1 cellular context compared by ENCODE assay signal in genomic region chr2:241844066-241844728, GRCh38.
TF ChIP-seq lines count a peak whose summit lies in the region.

No MANE protein-coding gene starts in this region.

TF ChIP-seq in K562, 482 proteins besides CTCF, POLR2A, EP300 and RAD21 (continued from another document and continues in another):
- TF ChIP-seq MEIS2 (IDR thresholded peaks at IDR 0.05; ENCODE audit: partially characterized antibody) (peak; percentile 17), ATF7 (IDR thresholded peaks at IDR 0.05) (peak; percentile 46; the same call in 1 of the 2 replicates), HLTF (IDR thresholded peaks at IDR 0.05) (no peak), GATAD2B (IDR thresholded peaks at IDR 0.05; ENCODE audit: borderline replicate concordance) (peak; percentile 91), E2F6 (IDR thresholded peaks at IDR 0.05; ENCODE audit: borderline replicate concordance in 1 of 2, extremely low read depth in 1 of 2, insufficient read depth in 1 of 2, insufficient read length in 1 of 2, low read depth in 1 of 2, low read length in 1 of 2, poor library complexity in 1 of 2, severe bottlenecking in 1 of 2) (peak; percentile 73 to 92), VEZF1 (CRISPR knock-in tag; IDR thresholded peaks at IDR 0.05) (peak; percentile 76), PCBP1 (IDR thresholded peaks at IDR 0.05; ENCODE audit: low read depth, low read length, poor library complexity, severe bottlenecking) (peak; percentile 23), RBBP5 (IDR thresholded peaks at IDR 0.05; ENCODE audit: borderline replicate concordance, insufficient read depth, low read length, poor library complexity, severe bottlenecking) (peak; percentile 61), ZNF316 (IDR thresholded peaks at IDR 0.05) (0 out of 2 replicates have a peak, but pooled peaks have one; percentile 19), TEAD4 (IDR thresholded peaks at IDR 0.05; ENCODE audit: low read length) (peak; percentile 21; the same call in 1 of the 2 replicates), TEAD4 (CRISPR knock-in tag; IDR thresholded peaks at IDR 0.05; ENCODE audit: borderline replicate concordance) (no peak), CHD7 (IDR thresholded peaks at IDR 0.05; ENCODE audit: low read depth, low read length) (no peak), MED1 (CRISPR knock-in tag; IDR thresholded peaks at IDR 0.05; ENCODE audit: borderline replicate concordance) (no peak), TAF1 (IDR thresholded peaks at IDR 0.05; ENCODE audit: control insufficient read depth, extremely low read depth, insufficient read depth, low read length, severe bottlenecking) (peak; percentile 62), WHSC1 (IDR thresholded peaks at IDR 0.05; ENCODE audit: low read length) (no peak), ARID1B (IDR thresholded peaks at IDR 0.05) (no peak), CREB3L1 (IDR thresholded peaks at IDR 0.05; ENCODE audit: borderline replicate concordance, low read depth) (peak; percentile 23; the same call in 1 of the 2 replicates), CHD1 (IDR thresholded peaks at IDR 0.05; ENCODE audit: low read length) (peak; percentile 25), NR2C2 (CRISPR knock-in tag; IDR thresholded peaks at IDR 0.05) (0 out of 2 replicates have a peak, but pooled peaks have one; percentile 23), NR2C2 (tag; IDR thresholded peaks at IDR 0.05) (no peak), SAFB (IDR thresholded peaks at IDR 0.05; ENCODE audit: borderline replicate concordance, low read depth, low read length) (0 out of 2 replicates have a peak, but pooled peaks have one; percentile 28), ZNF121 (CRISPR knock-in tag; conservative IDR thresholded peaks at IDR 0.05) (peak; percentile 62), E2F1 (CRISPR knock-in tag; IDR thresholded peaks at IDR 0.05) (no peak), HMGN3 (IDR thresholded peaks at IDR 0.05; ENCODE audit: borderline replicate concordance, extremely low read depth, insufficient read length, low read depth, low read length) (peak; percentile 67), ZNF3 (CRISPR knock-in tag; IDR thresholded peaks at IDR 0.05) (no peak), ZNF436 (CRISPR knock-in tag; IDR thresholded peaks at IDR 0.05) (no peak), ZBTB40 (IDR thresholded peaks at IDR 0.05) (peak; percentile 65), ZBTB40 (CRISPR knock-in tag; IDR thresholded peaks at IDR 0.05) (no peak), NRF1 (conservative IDR thresholded peaks at IDR 0.05 in 1 of 2, IDR thresholded peaks at IDR 0.05 in 1 of 2) (peak; percentile 80 to 84), SIN3A (IDR thresholded peaks at IDR 0.05; ENCODE audit: borderline replicate concordance in 2 of 2, control insufficient read depth in 1 of 2, low read depth in 2 of 2, low read length in 2 of 2) (peak in 1 of 2 experiments; percentile 51; a peak in 1 of 4 replicates)
